19 cellular contexts compared by ENCODE assay signal in genomic region chr4:165986956-165987698, GRCh38.
"Had no signal": no experiment of that assay in that cellular context is flagged by ENCODE, and none has a peak within 500 bp of the region (broad histone marks: within the 10 kb centered on the region; RNA-seq: fewer than 3 reads in every experiment).

No MANE protein-coding gene starts in this region.

- H3K4me3 ChIP-seq: adrenal gland, lung, sigmoid colon, testis had no signal

- H3K36me3 Mint-ChIP-seq: activated naive CD4-positive, alpha-beta T cell treated with anti-CD3 and anti-CD28 coated beads, Interleukin-2, amount 50 U/mL, for 24 hours; natural killer cell treated with Interleukin-12 subunit alpha and Interleukin-12 subunit beta and Interleukin-15 and Interleukin-18, amount 100 ng/mL, for 72 hours; stimulated activated memory B cell treated with anti-CD40 and anti-IgM and Interleukin-4, amounts not matched to agents 10 μg/mL and 1 μg/mL and 100 μg/mL, for 72 hours; type B pancreatic cell had no signal

- H3K4me1 ChIP-seq: adrenal gland, sigmoid colon, testis had no signal

- H3K36me3 ChIP-seq: adrenal gland, sigmoid colon had no signal

- H3K27me3 ChIP-seq: adrenal gland, sigmoid colon, testis had no signal

- H3K9me3 Mint-ChIP-seq: activated naive CD4-positive, alpha-beta T cell treated with anti-CD3 and anti-CD28 coated beads, Interleukin-2, amount 50 U/mL, for 24 hours; natural killer cell treated with Interleukin-12 subunit alpha and Interleukin-12 subunit beta and Interleukin-15 and Interleukin-18, amount 100 ng/mL, for 72 hours; stimulated activated memory B cell treated with anti-CD40 and anti-IgM and Interleukin-4, amounts not matched to agents 10 μg/mL and 1 μg/mL and 100 μg/mL, for 72 hours; type B pancreatic cell had no signal

- DNase-seq: activated CD4-positive, alpha-beta T cell treated with anti-CD3 and anti-CD28 coated beads for 1 hour; activated CD8-positive, alpha-beta memory T cell treated with anti-CD3 and anti-CD28 coated beads for 24 hours; activated CD8-positive, alpha-beta memory T cell treated with anti-CD3 and anti-CD28 coated beads, Interleukin-2, amount 50 U/mL, for 48 hours; activated effector memory CD4-positive, alpha-beta T cell treated with anti-CD3 and anti-CD28 coated beads, Interleukin-2, amount 50 U/mL, for 16 hours; activated T-cell treated with anti-CD3 and anti-CD28 coated beads, Interleukin-2, amount 50 U/mL, for 48 hours; adrenal gland; cerebellar nuclear complex; cortex of kidney; kidney; posterior cingulate gyrus; sigmoid colon; stimulated activated CD4-positive, alpha-beta T cell treated with anti-CD3 and anti-CD28 coated beads, Interleukin-4, amount 100 ng/mL, for 24 hours; testis had no signal

- ATAC-seq: left lobe of liver; natural killer cell treated with Interleukin-12 subunit alpha and Interleukin-12 subunit beta and Interleukin-15 and Interleukin-18, amount 100 ng/mL, for 72 hours; stimulated activated memory B cell treated with anti-CD40 and anti-IgM and Interleukin-4, amounts not matched to agents 10 μg/mL and 1 μg/mL and 100 μg/mL, for 72 hours had no signal

- H3K27me3 Mint-ChIP-seq: activated naive CD4-positive, alpha-beta T cell treated with anti-CD3 and anti-CD28 coated beads, Interleukin-2, amount 50 U/mL, for 24 hours; natural killer cell treated with Interleukin-12 subunit alpha and Interleukin-12 subunit beta and Interleukin-15 and Interleukin-18, amount 100 ng/mL, for 72 hours; stimulated activated memory B cell treated with anti-CD40 and anti-IgM and Interleukin-4, amounts not matched to agents 10 μg/mL and 1 μg/mL and 100 μg/mL, for 72 hours; type B pancreatic cell had no signal

- H3K27ac ChIP-seq: adrenal gland, sigmoid colon, testis had no signal

- H3K4me1 Mint-ChIP-seq: activated naive CD4-positive, alpha-beta T cell treated with anti-CD3 and anti-CD28 coated beads, Interleukin-2, amount 50 U/mL, for 24 hours; stimulated activated memory B cell treated with anti-CD40 and anti-IgM and Interleukin-4, amounts not matched to agents 10 μg/mL and 1 μg/mL and 100 μg/mL, for 72 hours had no signal

- H3K4me3 Mint-ChIP-seq: activated naive CD4-positive, alpha-beta T cell treated with anti-CD3 and anti-CD28 coated beads, Interleukin-2, amount 50 U/mL, for 24 hours; natural killer cell treated with Interleukin-12 subunit alpha and Interleukin-12 subunit beta and Interleukin-15 and Interleukin-18, amount 100 ng/mL, for 72 hours; stimulated activated memory B cell treated with anti-CD40 and anti-IgM and Interleukin-4, amounts not matched to agents 10 μg/mL and 1 μg/mL and 100 μg/mL, for 72 hours; type B pancreatic cell had no signal

- H3K27ac Mint-ChIP-seq: activated naive CD4-positive, alpha-beta T cell treated with anti-CD3 and anti-CD28 coated beads, Interleukin-2, amount 50 U/mL, for 24 hours; natural killer cell treated with Interleukin-12 subunit alpha and Interleukin-12 subunit beta and Interleukin-15 and Interleukin-18, amount 100 ng/mL, for 72 hours; stimulated activated memory B cell treated with anti-CD40 and anti-IgM and Interleukin-4, amounts not matched to agents 10 μg/mL and 1 μg/mL and 100 μg/mL, for 72 hours; type B pancreatic cell had no signal

- H3K9me3 ChIP-seq: adrenal gland, sigmoid colon, testis had no signal
